Comparison of ENCODE assay signal across 9 cellular contexts in genomic region chr13:46165485-46166220, GRCh38. TPM values are rescaled to one million over a fixed set of nuclear protein-coding genes. Genes with fewer than 3 reads are reported as not detected.
DNase-seq lines count a peak whose midpoint lies in the region; ATAC-seq and TF ChIP-seq lines count a peak whose summit lies in the region.
"Had no signal": no experiment of that assay in that cellular context is flagged by ENCODE, and none has a peak within 500 bp of the region (broad histone marks: within the 10 kb centered on the region; RNA-seq: fewer than 3 reads in every experiment).

No MANE protein-coding gene starts in this region.

- TF ChIP-seq CTCF in RWPE2 (IDR thresholded peaks at IDR 0.05; ENCODE audit: poor library complexity, severe bottlenecking), result no peak
- no peak for TF ChIP-seq CTCF in osteocyte (IDR thresholded peaks at IDR 0.05)

- no peaks in the 10 kb centered on the region for H3K9me3 ChIP-seq in RWPE2 (ENCODE audit: severe bottlenecking)
- H3K9me3 ChIP-seq in naive thymus-derived CD4-positive, alpha-beta T cell (ENCODE audit: control insufficient read depth in 2 of 3, low read length in 3 of 3), result no peaks in the 10 kb centered on the region
- H3K9me3 ChIP-seq: thyroid gland had no signal

- CTCF ChIA-PET in naive thymus-derived CD4-positive, alpha-beta T cell (lab: Charles Lee), result interaction anchor here (1.4 to 2.4 kb wide), 2 partner anchors 17 to 20 kb away, joined by 3 to 6 read pairs; partner anchors contain the start of gene LCP1

- peaks cover 0 to 54% (median 17%) of the 10 kb centered on the region in 5 donors for H3K36me3 Mint-ChIP-seq in naive thymus-derived CD4-positive, alpha-beta T cell
- no peaks in the 10 kb centered on the region for H3K36me3 Mint-ChIP-seq in osteocyte (ENCODE audit: unreplicated experiment)

- intact Hi-C loops in naive thymus-derived CD4-positive, alpha-beta T cell (cut with micrococcal nuclease), result no loop called here

- no peaks in the 10 kb centered on the region for H3K36me3 ChIP-seq in RWPE2 (ENCODE audit: low read depth)
- peaks cover 0 to 4% (median 0%) of the 10 kb centered on the region in 3 experiments for H3K36me3 ChIP-seq in naive thymus-derived CD4-positive, alpha-beta T cell (ENCODE audit: control insufficient read depth in 2 of 3, insufficient read depth in 3 of 3, low read length in 3 of 3)
- H3K36me3 ChIP-seq: thyroid gland had no signal

- no peaks in the 10 kb centered on the region for H3K27me3 ChIP-seq in RWPE2 (ENCODE audit: insufficient read depth, poor library complexity, severe bottlenecking)
- H3K27me3 ChIP-seq in naive thymus-derived CD4-positive, alpha-beta T cell (ENCODE audit: control insufficient read depth in 2 of 2, insufficient read depth in 2 of 2, low read length in 2 of 2), result no peaks in the 10 kb centered on the region
- H3K27me3 ChIP-seq: thyroid gland had no signal

- peak overlapping the region; percentile 59 to 95 (median 89) for H3K27ac Mint-ChIP-seq in naive thymus-derived CD4-positive, alpha-beta T cell
- H3K27ac Mint-ChIP-seq in osteocyte (ENCODE audit: unreplicated experiment), result no peak overlapping the region

- no peaks in the 10 kb centered on the region for H3K4me1 ChIP-seq in RWPE2 (ENCODE audit: insufficient read depth, poor library complexity, severe bottlenecking)
- H3K4me1 ChIP-seq in naive thymus-derived CD4-positive, alpha-beta T cell (ENCODE audit: control insufficient read depth in 2 of 2, insufficient read depth in 2 of 2, low read length in 2 of 2), result peaks cover 64 to 78% of the 10 kb centered on the region in 2 donors
- H3K4me1 ChIP-seq: thyroid gland had no signal

- H3K4me3 ChIP-seq in RWPE2 (ENCODE audit: severe bottlenecking), result no peak overlapping the region
- peak overlapping the region; percentile 15 for H3K4me3 ChIP-seq in naive thymus-derived CD4-positive, alpha-beta T cell (ENCODE audit: low read length)
- H3K4me3 ChIP-seq: thyroid gland had no signal

- ATAC-seq in GM18520 (IDR thresholded peaks at IDR 0.05; ENCODE audit: unreplicated experiment) (peak; percentile 35), HG02623 (IDR thresholded peaks at IDR 0.05; ENCODE audit: unreplicated experiment) (peak; percentile 41), RWPE2 (ENCODE audit: low read depth) (peak; percentile 36; the same call in 1 of the 3 replicates), GM19324 (IDR thresholded peaks at IDR 0.05; ENCODE audit: low FRiP score, unreplicated experiment) (no peak)
- ATAC-seq in naive thymus-derived CD4-positive, alpha-beta T cell, result peak; percentile 18

- DNase-seq in RWPE2 (ENCODE audit: low spot score) (no peak), NCI-H2029 treated with DMSO at 0.1 percent for 48 hours (lab: John Stamatoyannopoulos, UW) (no peak), osteocyte (ENCODE audit: extremely low spot score, unreplicated experiment) (no peak), MV-4-11 (lab: John Stamatoyannopoulos, UW) (no peak)
- peak in 1 of 9 donors; percentile 28 for DNase-seq in naive thymus-derived CD4-positive, alpha-beta T cell
- DNase-seq: thyroid gland had no signal

- no peak overlapping the region for H3K27ac ChIP-seq in RWPE2 (ENCODE audit: poor library complexity, severe bottlenecking)
- peak overlapping the region; percentile 82 for H3K27ac ChIP-seq in naive thymus-derived CD4-positive, alpha-beta T cell (ENCODE audit: low read depth, low read length)
- H3K27ac ChIP-seq: thyroid gland had no signal

- no peaks in the 10 kb centered on the region for H3K27me3 Mint-ChIP-seq in naive thymus-derived CD4-positive, alpha-beta T cell
- H3K27me3 Mint-ChIP-seq in osteocyte (ENCODE audit: unreplicated experiment), result peaks cover 10% of the 10 kb centered on the region

- peaks cover 0 to 4% (median 0%) of the 10 kb centered on the region in 11 donors for H3K9me3 Mint-ChIP-seq in naive thymus-derived CD4-positive, alpha-beta T cell
- no peaks in the 10 kb centered on the region for H3K9me3 Mint-ChIP-seq in osteocyte (ENCODE audit: unreplicated experiment)

- POLR2A ChIA-PET in naive thymus-derived CD4-positive, alpha-beta T cell (lab: Charles Lee), result interaction anchor here (0.9 to 9.8 kb wide), 3 partner anchors 11 to 168 kb away, joined by 3 to 117 read pairs (median 3); partner anchors contain the start of gene LCP1

- peak overlapping the region in 9 of 10 donors; percentile 56 to 94 (median 67) for H3K4me3 Mint-ChIP-seq in naive thymus-derived CD4-positive, alpha-beta T cell
- no peak overlapping the region for H3K4me3 Mint-ChIP-seq in osteocyte (ENCODE audit: unreplicated experiment)

- H3K4me1 Mint-ChIP-seq in naive thymus-derived CD4-positive, alpha-beta T cell, result peaks cover 71 to 86% (median 79%) of the 10 kb centered on the region in 7 donors
- peaks cover 5% of the 10 kb centered on the region for H3K4me1 Mint-ChIP-seq in osteocyte (ENCODE audit: unreplicated experiment)

RNA-seq across cellular contexts. Expression of gene LCP1, which starts 16.3 kb away (rescaled TPM):
- total RNA-seq in naive thymus-derived CD4-positive, alpha-beta T cell, result 100 to 1,000 TPM; 293 to 989 (median 355) TPM
- polyA plus RNA-seq in naive thymus-derived CD4-positive, alpha-beta T cell, result 100 to 1,000 TPM; 764 to 902 TPM
- 0.08 TPM in 1 of 2 replicates, not detected in the other for total RNA-seq in osteocyte

RNA-seq across cellular contexts. Expression of gene LRRC63, which starts 46.1 kb away (rescaled TPM):
- total RNA-seq in naive thymus-derived CD4-positive, alpha-beta T cell, result under 1 TPM; 0.19 to 0.80 (median 0.49) TPM
- under 1 TPM in 1 of 2 donors, not detected in 1; 0.31 TPM for polyA plus RNA-seq in naive thymus-derived CD4-positive, alpha-beta T cell
- total RNA-seq in osteocyte, result not detected in 2 replicates

Comparison
In these comparisons a context has a peak if more than half of its experiments do, and no peak if none do; other contexts are left out.
1. RNA of gene LCP1, which starts 16.3 kb away (total RNA-seq): 293 to 989 TPM in naive thymus-derived CD4-positive, alpha-beta T cell; 0.08 TPM in osteocyte; every median in the first group is over 100 times any median in the second.